Comparison of ENCODE assay signal across 8 cellular contexts in genomic region chr15:83380682-83381081, GRCh38.
DNase-seq lines count a peak whose midpoint lies in the region; ATAC-seq and TF ChIP-seq lines count a peak whose summit lies in the region.
"Had no signal": no experiment of that assay in that cellular context is flagged by ENCODE, and none has a peak within 500 bp of the region (broad histone marks: within the 10 kb centered on the region; RNA-seq: fewer than 3 reads in every experiment).

No MANE protein-coding gene starts in this region.

- no peak overlapping the region for H3K4me3 Mint-ChIP-seq in activated CD8-positive, alpha-beta T cell treated with anti-CD3 and anti-CD28 coated beads for 36 hours
- no peak overlapping the region for H3K4me3 Mint-ChIP-seq in naive thymus-derived CD8-positive, alpha-beta T cell

- intact Hi-C loops in activated CD8-positive, alpha-beta T cell treated with anti-CD3 and anti-CD28 coated beads for 36 hours (cut with micrococcal nuclease), result loop anchor here (5.0 kb wide), 1 partner anchor 133 kb away; no protein-coding TSS in a partner anchor
- intact Hi-C loops in heart left ventricle (cut with DNase I), result loop anchor here in 8 of 10 donors (1.0 to 5.0 kb wide), 3 partner anchors 132 to 133 kb away; no protein-coding TSS in a partner anchor

- H3K4me1 Mint-ChIP-seq in activated CD8-positive, alpha-beta T cell treated with anti-CD3 and anti-CD28 coated beads for 36 hours (ENCODE audit: low read depth), result no peaks in the 10 kb centered on the region
- H3K4me1 Mint-ChIP-seq in naive thymus-derived CD8-positive, alpha-beta T cell, result peaks cover 0 to 4% (median 0%) of the 10 kb centered on the region in 4 donors

- CTCF ChIA-PET in activated CD8-positive, alpha-beta T cell treated with anti-CD3 and anti-CD28 coated beads for 36 hours (lab: Charles Lee), result interaction anchor here (0.6 to 2.7 kb wide), 6 partner anchors 131 to 468 kb away, joined by 3 to 15 read pairs (median 4); partner anchors contain the start of gene C15orf40

- H3K4me3 ChIP-seq in heart left ventricle, result no peak overlapping the region
- H3K4me3 ChIP-seq: skin epidermis had no signal

- no peaks in the 10 kb centered on the region for H3K36me3 Mint-ChIP-seq in activated CD8-positive, alpha-beta T cell treated with anti-CD3 and anti-CD28 coated beads for 36 hours (ENCODE audit: low read depth)
- H3K36me3 Mint-ChIP-seq in naive thymus-derived CD8-positive, alpha-beta T cell, result no peaks in the 10 kb centered on the region

- no peak overlapping the region for H3K27ac Mint-ChIP-seq in activated CD8-positive, alpha-beta T cell treated with anti-CD3 and anti-CD28 coated beads for 36 hours
- no peak overlapping the region for H3K27ac Mint-ChIP-seq in naive thymus-derived CD8-positive, alpha-beta T cell

- peaks cover 31% of the 10 kb centered on the region for H3K27me3 Mint-ChIP-seq in activated CD8-positive, alpha-beta T cell treated with anti-CD3 and anti-CD28 coated beads for 36 hours
- H3K27me3 Mint-ChIP-seq in naive thymus-derived CD8-positive, alpha-beta T cell, result peaks cover 28 to 75% (median 41%) of the 10 kb centered on the region in 5 donors

- H3K9me3 Mint-ChIP-seq in activated CD8-positive, alpha-beta T cell treated with anti-CD3 and anti-CD28 coated beads for 36 hours, result no peaks in the 10 kb centered on the region
- peaks cover 0 to 2% (median 0%) of the 10 kb centered on the region in 9 donors for H3K9me3 Mint-ChIP-seq in naive thymus-derived CD8-positive, alpha-beta T cell

- ATAC-seq in GM21423 (IDR thresholded peaks at IDR 0.05; ENCODE audit: unreplicated experiment) (peak; percentile 96), heart left ventricle (peak in 3 of 4 donors; percentile 70 to 82 (median 77))
- ATAC-seq in activated CD8-positive, alpha-beta T cell treated with anti-CD3 and anti-CD28 coated beads for 36 hours, result peak; percentile 69
- ATAC-seq in naive thymus-derived CD8-positive, alpha-beta T cell, result no peak

- H3K27me3 ChIP-seq in heart left ventricle, result peaks cover 10 to 73% (median 41%) of the 10 kb centered on the region in 9 donors

- 23 to 31% (median 29%) methylated on average over 4 of the region's 4 CpGs for WGBS in heart left ventricle, 4 donors

- H3K9me3 ChIP-seq in heart left ventricle, result no peaks in the 10 kb centered on the region

- H3K36me3 ChIP-seq in heart left ventricle, result no peaks in the 10 kb centered on the region

- TF ChIP-seq POLR2A in heart left ventricle (IDR thresholded peaks at IDR 0.05), result no peak

- H3K4me1 ChIP-seq in heart left ventricle, result peaks cover 0 to 11% (median 0%) of the 10 kb centered on the region in 12 donors

- H3K27ac ChIP-seq in heart left ventricle, result no peak overlapping the region

- POLR2A ChIA-PET in activated CD8-positive, alpha-beta T cell treated with anti-CD3 and anti-CD28 coated beads for 36 hours (lab: Charles Lee), result no interaction called here
- POLR2A ChIA-PET in naive thymus-derived CD8-positive, alpha-beta T cell (lab: Charles Lee), result no interaction called here

- TF ChIP-seq CTCF in GM10266 (IDR thresholded peaks at IDR 0.05; ENCODE audit: control insufficient read depth, insufficient read depth, low read depth, missing control alignments) (peak; percentile 70), heart left ventricle (IDR thresholded peaks at IDR 0.05) (peak; percentile 11 to 54 (median 37))
- TF ChIP-seq CTCF in activated CD8-positive, alpha-beta T cell treated with anti-CD3 and anti-CD28 coated beads for 36 hours (IDR thresholded peaks at IDR 0.05), result peak; percentile 18

- DNase-seq in GM10266 (ENCODE audit: extremely low spot score), result peak; percentile 81
- DNase-seq in HT1080 (ENCODE audit: low read depth), result peak; percentile 83
- DNase-seq in activated CD8-positive, alpha-beta T cell treated with anti-CD3 and anti-CD28 coated beads for 36 hours, result peak; percentile 67
- DNase-seq in heart left ventricle, result peak in 2 of 5 donors; percentile 21 to 42
- DNase-seq in stimulated activated CD4-positive, alpha-beta T cell treated with anti-CD3 and anti-CD28 coated beads, Interleukin-4, amount 100 ng/mL, for 24 hours, result peak; percentile 15
- DNase-seq in naive thymus-derived CD8-positive, alpha-beta T cell, result no peak

Comparison
In these comparisons a context has a peak if more than half of its experiments do, and no peak if none do; other contexts are left out.
1. DNase-seq: peak in GM10266 (single experiment), HT1080 (single experiment), activated CD8-positive, alpha-beta T cell treated with anti-CD3 and anti-CD28 coated beads for 36 hours (single experiment) and stimulated activated CD4-positive, alpha-beta T cell treated with anti-CD3 and anti-CD28 coated beads, Interleukin-4, amount 100 ng/mL, for 24 hours (single experiment); none in naive thymus-derived CD8-positive, alpha-beta T cell (0 of 10).
2. CTCF ChIP-seq: peak in every context shown above with its lines; median percentile 70 in GM10266; 37 in heart left ventricle; 18 in activated CD8-positive, alpha-beta T cell treated with anti-CD3 and anti-CD28 coated beads for 36 hours.
3. ATAC-seq: peak in GM21423 (single experiment), activated CD8-positive, alpha-beta T cell treated with anti-CD3 and anti-CD28 coated beads for 36 hours (single experiment) and heart left ventricle (3 of 4); none in naive thymus-derived CD8-positive, alpha-beta T cell (0 of 2).